10 cellular contexts compared by ENCODE assay signal in genomic region chr21:45306832-45307571, GRCh38. TPM values are rescaled to one million over a fixed set of nuclear protein-coding genes. Genes with fewer than 3 reads are reported as not detected.
DNase-seq lines count a peak whose midpoint lies in the region; ATAC-seq and TF ChIP-seq lines count a peak whose summit lies in the region.
"Had no signal": no experiment of that assay in that cellular context is flagged by ENCODE, and none has a peak within 500 bp of the region (broad histone marks: within the 10 kb centered on the region; RNA-seq: fewer than 3 reads in every experiment).

No MANE protein-coding gene starts in this region.

- in situ Hi-C loops in HAP-1 (cut with MboI; ENCODE audit: low sequenced_read_pairs): no loop called here

- no peak for TF ChIP-seq EP300 in suprapubic skin (IDR thresholded peaks at IDR 0.05)

- H3K27me3 ChIP-seq in suprapubic skin: peaks cover 6% of the 10 kb centered on the region
- no peaks in the 10 kb centered on the region for H3K27me3 ChIP-seq in HAP-1 (ENCODE audit: low read depth)

- H3K9me3 ChIP-seq in mesodermal cell (ENCODE audit: control insufficient read depth, low read length) (no peaks in the 10 kb centered on the region), suprapubic skin (no peaks in the 10 kb centered on the region), HAP-1 (no peaks in the 10 kb centered on the region)

- no peak for ATAC-seq in GM18505 (IDR thresholded peaks at IDR 0.05; ENCODE audit: unreplicated experiment)
- ATAC-seq: activated T-cell treated with anti-CD3 and anti-CD28 coated beads, Interleukin-2, amount 50 U/mL, for 72 hours; naive thymus-derived CD8-positive, alpha-beta T cell had no signal

- peak; percentile 95 for DNase-seq in RPMI7951 (ENCODE audit: low read depth)
- DNase-seq in epithelial cell of proximal tubule (ENCODE audit: low read depth): no peak
- DNase-seq in suprapubic skin (ENCODE audit: low spot score in 2 of 2): peak in 1 of 2 donors; percentile 60
- no peak for DNase-seq in SKM-1 treated with dmso at 0.1 percent for 144 hours (lab: John Stamatoyannopoulos, UW; ENCODE audit: unreplicated experiment)
- DNase-seq in LoVo (ENCODE audit: low spot score): no peak
- DNase-seq in HAP-1 (ENCODE audit: low spot score in 2 of 2): no peak
- DNase-seq: activated T-cell treated with anti-CD3 and anti-CD28 coated beads, Interleukin-2, amount 50 U/mL, for 72 hours had no signal

- peak overlapping the region; percentile 76 for H3K27ac ChIP-seq in mesodermal cell (ENCODE audit: low read depth, low read length, severe bottlenecking)
- peak overlapping the region; percentile 64 for H3K27ac ChIP-seq in suprapubic skin

- TF ChIP-seq POLR2A in suprapubic skin (IDR thresholded peaks at IDR 0.05) (no peak), GM18505 (IDR thresholded peaks at IDR 0.05; ENCODE audit: borderline replicate concordance, extremely low read depth, insufficient read depth, insufficient read length) (no peak)

- WGBS in mesodermal cell (ENCODE audit: insufficient coverage in 2 of 2), 2 experiments: 80 to 86% methylated on average over 30 to 33 of the region's 33 CpGs
- 44% methylated on average over 16 of the region's 33 CpGs for WGBS in suprapubic skin

- H3K4me3 ChIP-seq in epithelial cell of proximal tubule (ENCODE audit: low read depth, low read length): peak overlapping the region; percentile 21
- H3K4me3 ChIP-seq in mesodermal cell (ENCODE audit: extremely low read depth, insufficient read depth, low read length, poor library complexity, severe bottlenecking): no peak overlapping the region
- H3K4me3 ChIP-seq in suprapubic skin: no peak overlapping the region
- H3K4me3 ChIP-seq in HAP-1: no peak overlapping the region

- H3K36me3 ChIP-seq in mesodermal cell (ENCODE audit: control insufficient read depth, insufficient read depth, low read length): no peaks in the 10 kb centered on the region
- H3K36me3 ChIP-seq in suprapubic skin: no peaks in the 10 kb centered on the region
- H3K36me3 ChIP-seq in HAP-1 (replicated peaks): no peaks in the 10 kb centered on the region

- TF ChIP-seq CTCF in epithelial cell of proximal tubule (conservative IDR thresholded peaks at IDR 0.05; ENCODE audit: low read depth, low read length): no peak
- TF ChIP-seq CTCF in suprapubic skin (IDR thresholded peaks at IDR 0.05): no peak

- H3K4me1 ChIP-seq in mesodermal cell (ENCODE audit: control insufficient read depth, insufficient read depth, low read length, poor library complexity, severe bottlenecking) (peaks cover 46% of the 10 kb centered on the region), suprapubic skin (peaks cover 38% of the 10 kb centered on the region), HAP-1 (no peaks in the 10 kb centered on the region)

RNA-seq across cellular contexts. Expression of gene POFUT2, which starts 19.3 kb away (rescaled TPM):
- total RNA-seq in RPMI7951 (2014; rRNA removed; shearing (Covaris generic)): 24.6 and 30.3 TPM in 2 replicates
- 10.4 and 12.4 TPM in 2 replicates for total RNA-seq in epithelial cell of proximal tubule
- polyA plus RNA-seq in mesodermal cell (2013, experiment 1 of 2): 72.3 TPM
- polyA plus RNA-seq in mesodermal cell (2013, experiment 2 of 2): 59.6 TPM
- total RNA-seq in suprapubic skin: 10 to 100 TPM; 10.7 to 46.9 (median 20.0) TPM
